Comparison of ENCODE assay signal across 16 cellular contexts in the genomic region with DNA sequence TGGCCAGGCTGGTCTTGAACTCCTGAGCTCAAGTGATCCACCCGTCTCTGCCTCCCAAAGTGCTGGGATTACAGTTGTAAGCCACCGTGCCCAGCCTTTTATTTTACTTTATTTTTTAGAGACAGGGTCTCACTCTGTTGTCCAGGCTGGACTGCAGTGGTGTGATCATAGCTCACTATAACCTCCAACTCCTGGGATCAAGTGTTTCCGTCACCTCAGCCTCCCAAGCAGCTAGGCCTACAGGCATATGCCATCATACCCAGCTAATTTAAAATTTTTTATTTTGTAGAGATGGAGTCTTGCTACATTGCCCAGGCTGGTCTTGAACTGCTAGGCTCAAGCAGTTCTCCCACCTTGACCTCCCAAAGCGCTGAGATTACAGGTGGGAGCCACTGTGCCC.
"Had no signal": no experiment of that assay in that cellular context is flagged by ENCODE, and none has a peak within 500 bp of the region (broad histone marks: within the 10 kb centered on the region; RNA-seq: fewer than 3 reads in every experiment).

No MANE protein-coding gene starts in this region.

- H3K27me3 ChIP-seq: hepatocyte, upper lobe of right lung had no signal

- H3K4me2 ChIP-seq: hepatocyte had no signal

- H3K9me3 ChIP-seq: upper lobe of right lung had no signal

- H3K27ac ChIP-seq: upper lobe of right lung had no signal

- ATAC-seq: left ventricle myocardium superior; natural killer cell; stimulated activated memory B cell treated with anti-CD40 and anti-IgM and Interleukin-4, amounts not matched to agents 10 μg/mL and 1 μg/mL and 100 μg/mL, for 72 hours; upper lobe of right lung had no signal

- H2AFZ ChIP-seq: hepatocyte had no signal

- DNase-seq: activated CD4-positive, alpha-beta memory T cell treated with anti-CD3 and anti-CD28 coated beads for 36 hours; activated CD4-positive, alpha-beta T cell treated with anti-CD3 and anti-CD28 coated beads for 48 hours; activated naive CD4-positive, alpha-beta T cell treated with anti-CD3 and anti-CD28 coated beads, Interleukin-2, amount 10 ng/mL, durations not matched to agents 7 days and 5 days; activated T-cell treated with anti-CD3 and anti-CD28 coated beads, Interleukin-2, amount 50 U/mL, for 48 hours; amygdala; cortex of kidney; immature natural killer cell; kidney glomerular epithelial cell; left ventricle myocardium superior; midbrain; natural killer cell; stimulated activated CD4-positive, alpha-beta T cell treated with anti-CD3 and anti-CD28 coated beads, Interleukin-2, amount 100 ng/mL, for 24 hours; T1000; upper lobe of right lung had no signal

- H3K4me3 ChIP-seq: hepatocyte, upper lobe of right lung had no signal
